8 cellular contexts compared by ENCODE assay signal in the genomic region with DNA sequence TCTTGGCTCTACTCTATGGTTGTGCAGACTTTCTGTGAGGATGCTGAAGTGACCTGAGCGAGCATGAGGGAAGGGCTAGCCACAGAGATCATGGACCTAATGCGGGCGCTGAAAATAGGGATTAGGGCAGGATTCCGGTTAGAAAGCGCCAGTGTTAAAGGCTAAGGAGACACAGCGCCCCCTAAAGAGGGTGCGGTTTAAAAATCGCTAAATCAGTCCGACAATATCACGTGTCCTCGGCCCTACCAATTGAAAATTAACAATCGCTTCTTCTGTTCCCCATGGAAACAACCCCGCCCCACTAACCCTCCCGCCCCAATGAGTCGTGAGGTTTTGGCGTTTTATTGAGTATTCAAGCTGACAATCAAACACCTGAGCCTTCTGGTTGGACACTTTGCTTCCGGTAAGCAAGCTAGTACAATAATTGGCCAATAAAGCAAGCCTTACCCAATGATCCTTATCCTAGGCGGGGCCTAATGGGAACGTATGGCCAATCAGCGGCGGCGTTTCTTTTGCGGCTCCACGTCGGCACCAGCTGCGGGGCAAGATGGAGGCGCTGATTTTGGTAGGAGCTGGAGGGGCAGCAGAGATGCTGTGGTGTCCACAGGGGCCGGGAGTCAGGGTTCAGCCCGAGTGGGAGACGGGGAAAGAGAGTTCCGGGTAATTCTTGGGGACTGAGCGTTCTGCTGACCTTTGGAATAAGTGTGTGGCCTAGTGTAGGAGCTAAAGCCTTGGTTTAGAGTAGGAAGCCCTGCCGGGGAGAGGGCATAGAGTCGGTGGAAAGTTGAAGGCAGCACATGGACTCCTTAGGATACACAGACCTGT.
DNase-seq lines count a peak whose midpoint lies in the region; ATAC-seq lines count a peak whose summit lies in the region.

A gene with protein sequence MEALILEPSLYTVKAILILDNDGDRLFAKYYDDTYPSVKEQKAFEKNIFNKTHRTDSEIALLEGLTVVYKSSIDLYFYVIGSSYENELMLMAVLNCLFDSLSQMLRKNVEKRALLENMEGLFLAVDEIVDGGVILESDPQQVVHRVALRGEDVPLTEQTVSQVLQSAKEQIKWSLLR (plus strand): TSS at position 515 of the 825 bp plus-strand sequence. CDS start 33 bp downstream, at position 548.

- DNase-seq in AG20443 (ENCODE audit: low spot score) (peak; percentile 96), NCI-H345 treated with DMSO at 0.1 percent for 48 hours (lab: John Stamatoyannopoulos, UW; ENCODE audit: unreplicated experiment) (peak; percentile 99), iris pigment epithelial cell (ENCODE audit: low read depth) (peak; percentile 100)
- peak; percentile 91 to 94 (median 93) for DNase-seq in activated CD4-positive, CD25-positive, alpha-beta regulatory T cell (lab: John Stamatoyannopoulos, UW)
- DNase-seq in central memory CD4-positive, alpha-beta T cell, result peak; percentile 95
- peak; percentile 81 to 90 for DNase-seq in stimulated activated CD4-positive, alpha-beta T cell treated with anti-CD3 and anti-CD28 coated beads, Interleukin-12 subunit alpha, Interleukin-12 subunit beta, amount 100 ng/mL, for 24 hours (ENCODE audit: low read depth in 2 of 2)

- ATAC-seq in GM19025 (IDR thresholded peaks at IDR 0.05; ENCODE audit: low read depth, unreplicated experiment) (peak; percentile 98), HG03342 (IDR thresholded peaks at IDR 0.05; ENCODE audit: unreplicated experiment) (peak; percentile 98)

Comparison
In these comparisons a context has a peak if more than half of its experiments do, and no peak if none do; other contexts are left out.
1. Peak in every context shown above with its lines: DNase-seq and ATAC-seq.